ENCODE assay signal across 24 cellular contexts in genomic region chrX:133448512-133449076, GRCh38. TPM values are rescaled to one million over a fixed set of nuclear protein-coding genes. Genes with fewer than 3 reads are reported as not detected.
DNase-seq lines count a peak whose midpoint lies in the region; ATAC-seq, FAIRE-seq and TF ChIP-seq lines count a peak whose summit lies in the region.
"Had no signal": no experiment of that assay in that cellular context is flagged by ENCODE, and none has a peak within 500 bp of the region (broad histone marks: within the 10 kb centered on the region; RNA-seq: fewer than 3 reads in every experiment).

No MANE protein-coding gene starts in this region.

- no TSS peak for BruUV-seq in PC-9 (replicated peaks; lab: Mats Ljungman, UMichigan)

- in situ Hi-C loops in GM13977 (cut with MboI; ENCODE audit: low pct_unique_long_range_greater_than_20kb, low sequenced_read_pairs, unreplicated experiment) = no loop called here

- DNase-seq in AG20443 (ENCODE audit: low spot score) = peak; percentile 11
- no peak for DNase-seq in PC-9
- peak; percentile 47 for DNase-seq in epithelial cell of esophagus (ENCODE audit: low read depth)
- peak; percentile 58 for DNase-seq in neural progenitor cell (ENCODE audit: low spot score)
- DNase-seq in activated effector memory CD4-positive, alpha-beta T cell treated with anti-CD3 and anti-CD28 coated beads, Interleukin-2, amount 50 U/mL, for 16 hours = no peak
- DNase-seq in GM13977 (ENCODE audit: low spot score) = no peak
- no peak for DNase-seq in HTR-8/SVneo (ENCODE audit: insufficient read length, low spot score)
- DNase-seq: activated CD4-positive, alpha-beta T cell treated with anti-CD3 and anti-CD28 coated beads, Interleukin-2, amount 50 U/mL, for 48 hours; activated gamma-delta T cell treated with Interleukin-2 at 50 U/mL for 16 hours; CD8-positive, alpha-beta T cell; effector memory CD4-positive, alpha-beta T cell; left ventricle myocardium inferior; NCI-H1694; NCI-H345; occipital lobe; stimulated activated CD4-positive, alpha-beta T cell treated with anti-CD3 and anti-CD28 coated beads, Interleukin-2, amount 100 ng/mL, for 24 hours; stimulated activated naive CD4-positive, alpha-beta T cell; T-helper 17 cell had no signal

- CTCF ChIA-PET in PC-9 (lab: Charles Lee) = interaction anchor here (0.6 kb wide), 1 partner anchor 270 kb away, joined by 4 read pairs; no protein-coding TSS in a partner anchor

- ATAC-seq in HG03108 (IDR thresholded peaks at IDR 0.05; ENCODE audit: unreplicated experiment) = no peak
- ATAC-seq: CD8-positive, alpha-beta T cell; K562; Panc1; T-helper 17 cell had no signal

- H3K79me2 ChIP-seq in PC-9 (ENCODE audit: low read depth) = no peaks in the 10 kb centered on the region
- H3K79me2 ChIP-seq in neural progenitor cell (ENCODE audit: low read depth) = no peaks in the 10 kb centered on the region

- POLR2A ChIA-PET in PC-9 (lab: Charles Lee; ENCODE audit: unreplicated experiment) = no interaction called here

- no peak for TF ChIP-seq CTCF in PC-9 (conservative IDR thresholded peaks at IDR 0.05)
- TF ChIP-seq CTCF in epithelial cell of esophagus (IDR thresholded peaks at IDR 0.05; ENCODE audit: insufficient read depth, low read depth, low read length, missing control alignments) = no peak
- TF ChIP-seq CTCF in neural progenitor cell (IDR thresholded peaks at IDR 0.05) = no peak
- no peak for TF ChIP-seq CTCF in GM13977 (IDR thresholded peaks at IDR 0.05; ENCODE audit: extremely low read depth, insufficient read depth, missing control alignments)

- H3K4me1 ChIP-seq in PC-9 (replicated peaks; ENCODE audit: insufficient read depth) (no peaks in the 10 kb centered on the region), neural progenitor cell (peaks cover 13% of the 10 kb centered on the region)
- H3K4me1 ChIP-seq: left ventricle myocardium inferior had no signal

- no peaks in the 10 kb centered on the region for H3K27me3 Mint-ChIP-seq in neural progenitor cell (ENCODE audit: insufficient read depth, low read depth)

- no peaks in the 10 kb centered on the region for H3F3A ChIP-seq in PC-9 (ENCODE audit: insufficient read depth, low read depth)
- H3F3A ChIP-seq in neural progenitor cell (ENCODE audit: low read depth) = peaks cover 21% of the 10 kb centered on the region

- intact Hi-C loops in PC-9 (cut with micrococcal nuclease; ENCODE audit: unreplicated experiment) = no loop called here

- H2AFZ ChIP-seq in PC-9 (0 out of 2 replicates have a peak overlapping the region, but pooled peaks have one; percentile 40), neural progenitor cell (replicated peaks) (no peak overlapping the region)

- no peaks in the 10 kb centered on the region for H3K27me3 ChIP-seq in PC-9 (ENCODE audit: insufficient read depth, low read depth)
- no peaks in the 10 kb centered on the region for H3K27me3 ChIP-seq in neural progenitor cell
- H3K27me3 ChIP-seq: SJSA1 had no signal

- H4K20me1 ChIP-seq in PC-9 (ENCODE audit: insufficient read depth) (no peaks in the 10 kb centered on the region), neural progenitor cell (ENCODE audit: low read depth) (no peaks in the 10 kb centered on the region)

- H3K36me3 ChIP-seq in PC-9 (ENCODE audit: low read depth) (no peaks in the 10 kb centered on the region), neural progenitor cell (no peaks in the 10 kb centered on the region)
- H3K36me3 ChIP-seq: left ventricle myocardium inferior, SJSA1 had no signal

- H3K9ac ChIP-seq in neural progenitor cell = no peak overlapping the region

- H3K4me3 ChIP-seq in PC-9 = no peak overlapping the region
- H3K4me3 ChIP-seq in epithelial cell of esophagus (ENCODE audit: low read length) = no peak overlapping the region
- H3K4me3 ChIP-seq in neural progenitor cell = no peak overlapping the region
- H3K4me3 ChIP-seq: K562, left ventricle myocardium inferior, SJSA1 had no signal

- H3K27ac Mint-ChIP-seq in neural progenitor cell = peak overlapping the region; percentile 65
- H3K27ac Mint-ChIP-seq: CD8-positive, alpha-beta T cell; T-helper 17 cell had no signal

- peaks cover 23% of the 10 kb centered on the region for H3K4me1 Mint-ChIP-seq in neural progenitor cell

- no peaks in the 10 kb centered on the region for H3K36me3 Mint-ChIP-seq in neural progenitor cell
- H3K36me3 Mint-ChIP-seq: CD8-positive, alpha-beta T cell had no signal

- H3K9me3 ChIP-seq in PC-9 (ENCODE audit: insufficient read depth, low read depth) = no peaks in the 10 kb centered on the region
- no peaks in the 10 kb centered on the region for H3K9me3 ChIP-seq in neural progenitor cell (ENCODE audit: low read depth)
- H3K9me3 ChIP-seq: left ventricle myocardium inferior, SJSA1 had no signal

- no peaks in the 10 kb centered on the region for H3K9me3 Mint-ChIP-seq in neural progenitor cell
- H3K9me3 Mint-ChIP-seq: CD8-positive, alpha-beta T cell had no signal

- FAIRE-seq in HTR-8/SVneo (lab: Jason Lieb, UNC) = no peak
- FAIRE-seq: H54, K562 had no signal

- no peak overlapping the region for H3K4me3 Mint-ChIP-seq in neural progenitor cell
- H3K4me3 Mint-ChIP-seq: CD8-positive, alpha-beta T cell; T-helper 17 cell had no signal

- H3K27ac ChIP-seq in PC-9 (no peak overlapping the region), neural progenitor cell (peak overlapping the region; percentile 68)
- H3K27ac ChIP-seq: left ventricle myocardium inferior, SJSA1, VCaP had no signal

- no peaks in the 10 kb centered on the region for H3K9me2 ChIP-seq in PC-9 (ENCODE audit: insufficient read depth)

- H3K4me2 ChIP-seq in PC-9 = no peak overlapping the region
- no peak overlapping the region for H3K4me2 ChIP-seq in neural progenitor cell

RNA-seq across cellular contexts. Expression of gene GPC4, which starts 33.3 kb away (rescaled TPM):
- 4.4 and 4.7 TPM in 2 replicates for total RNA-seq in PC-9 (2021)
- 17.7 and 23.6 TPM in 2 replicates for total RNA-seq in neural progenitor cell (ENCODE audit: low replicate concordance)
- total RNA-seq: CD8-positive, alpha-beta T cell; T-helper 17 cell had no signal

Comparison
In these comparisons a context has a peak if more than half of its experiments do, and no peak if none do; other contexts are left out.
1. DNase-seq: peak in AG20443 (single experiment), epithelial cell of esophagus (single experiment) and neural progenitor cell (single experiment); none in PC-9 (0 of 2), activated effector memory CD4-positive, alpha-beta T cell treated with anti-CD3 and anti-CD28 coated beads, Interleukin-2, amount 50 U/mL, for 16 hours (single experiment), GM13977 (single experiment) and HTR-8/SVneo (single experiment).